18 cellular contexts compared by ENCODE assay signal in genomic region chr6:128316258-128316952, GRCh38.
"Had no signal": no experiment of that assay in that cellular context is flagged by ENCODE, and none has a peak within 500 bp of the region (broad histone marks: within the 10 kb centered on the region; RNA-seq: fewer than 3 reads in every experiment).

No MANE protein-coding gene starts in this region.

- H3K9me3 Mint-ChIP-seq: activated naive CD4-positive, alpha-beta T cell treated with anti-CD3 and anti-CD28 coated beads for 36 hours; activated T-cell treated with anti-CD3 and anti-CD28 coated beads, Interleukin-2, amount 50 U/mL, for 4 hours; nephron progenitor cell; stimulated activated naive B cell treated with anti-CD40 and anti-IgM and Interleukin-4, amounts not matched to agents 10 μg/mL and 1 μg/mL and 100 μg/mL, for 72 hours had no signal

- H3K4me3 Mint-ChIP-seq: activated naive CD4-positive, alpha-beta T cell treated with anti-CD3 and anti-CD28 coated beads for 36 hours; activated T-cell treated with anti-CD3 and anti-CD28 coated beads, Interleukin-2, amount 50 U/mL, for 4 hours; nephron progenitor cell; stimulated activated naive B cell treated with anti-CD40 and anti-IgM and Interleukin-4, amounts not matched to agents 10 μg/mL and 1 μg/mL and 100 μg/mL, for 72 hours had no signal

- H3K27me3 Mint-ChIP-seq: stimulated activated naive B cell treated with anti-CD40 and anti-IgM and Interleukin-4, amounts not matched to agents 10 μg/mL and 1 μg/mL and 100 μg/mL, for 72 hours had no signal

- H3K27ac Mint-ChIP-seq: activated naive CD4-positive, alpha-beta T cell treated with anti-CD3 and anti-CD28 coated beads for 36 hours; stimulated activated naive B cell treated with anti-CD40 and anti-IgM and Interleukin-4, amounts not matched to agents 10 μg/mL and 1 μg/mL and 100 μg/mL, for 72 hours had no signal

- DNase-seq: activated CD4-positive, alpha-beta T cell treated with anti-CD3 and anti-CD28 coated beads, Interleukin-2, amount 50 U/mL, for 1 hour; activated CD8-positive, alpha-beta memory T cell treated with anti-CD3 and anti-CD28 coated beads, Interleukin-2, amount 50 U/mL, for 4 hours; activated naive CD4-positive, alpha-beta T cell treated with anti-CD3 and anti-CD28 coated beads for 36 hours; activated T-cell treated with anti-CD3 and anti-CD28 coated beads, Interleukin-2, amount 50 U/mL, for 4 hours; body of pancreas; central memory CD4-positive, alpha-beta T cell; colonic mucosa; erythroblast; foreskin melanocyte; head of caudate nucleus; left ventricle myocardium superior; nephron progenitor cell; occipital lobe; posterior cingulate gyrus; spleen; stimulated activated naive B cell treated with anti-CD40 and anti-IgM and Interleukin-4, amounts not matched to agents 10 μg/mL and 1 μg/mL and 100 μg/mL, for 72 hours; T-helper 9 cell had no signal

- ATAC-seq: activated CD4-positive, CD25-positive, alpha-beta regulatory T cell treated with anti-CD3 and anti-CD28 coated beads, Interleukin-2, amount 50 U/mL, for 24 hours; activated T-cell treated with anti-CD3 and anti-CD28 coated beads, Interleukin-2, amount 50 U/mL, for 4 hours; body of pancreas; left ventricle myocardium superior; stimulated activated naive B cell treated with anti-CD40 and anti-IgM and Interleukin-4, amounts not matched to agents 10 μg/mL and 1 μg/mL and 100 μg/mL, for 72 hours had no signal

- H3K36me3 Mint-ChIP-seq: stimulated activated naive B cell treated with anti-CD40 and anti-IgM and Interleukin-4, amounts not matched to agents 10 μg/mL and 1 μg/mL and 100 μg/mL, for 72 hours had no signal
